Comparison of ENCODE assay signal across 31 cellular contexts in genomic region chr17:4748687-4749086, GRCh38. TPM values are rescaled to one million over a fixed set of nuclear protein-coding genes. Genes with fewer than 3 reads are reported as not detected.
DNase-seq lines count a peak whose midpoint lies in the region; ATAC-seq, FAIRE-seq and TF ChIP-seq lines count a peak whose summit lies in the region.
"Had no signal": no experiment of that assay in that cellular context is flagged by ENCODE, and none has a peak within 500 bp of the region (broad histone marks: within the 10 kb centered on the region; RNA-seq: fewer than 3 reads in every experiment).

No MANE protein-coding gene starts in this region.

- H3K9me3 ChIP-seq in lower lobe of right lung: no peaks in the 10 kb centered on the region
- H3K9me3 ChIP-seq: upper lobe of left lung had no signal

- no peak for TF ChIP-seq CTCF in lower lobe of right lung (IDR thresholded peaks at IDR 0.05)

- no peak for FAIRE-seq in frontal cortex (lab: Jason Lieb, UNC)
- FAIRE-seq: bronchial epithelial cell, HTR-8/SVneo had no signal

- peaks cover 2% of the 10 kb centered on the region for H3K36me3 Mint-ChIP-seq in T-helper 1 cell treated with Interleukin-12 subunit alpha and Interleukin-12 subunit beta and Interleukin-4 antibody, amounts not matched to agents 30 μg/mL and 1 μg/mL, for 36 hours (ENCODE audit: low read depth)
- no peaks in the 10 kb centered on the region for H3K36me3 Mint-ChIP-seq in activated T-helper 17 cell treated with anti-CD3 and anti-CD28 coated beads, Interleukin-2, amount 50 U/mL, for 72 hours (ENCODE audit: low read depth)

- no peak overlapping the region for H3K4me3 ChIP-seq in lower lobe of right lung
- H3K4me3 ChIP-seq: coronary artery, skin epidermis, upper lobe of left lung had no signal

- H3K27ac ChIP-seq in lower lobe of right lung: no peak overlapping the region

- H3K27me3 Mint-ChIP-seq in T-helper 1 cell treated with Interleukin-12 subunit alpha and Interleukin-12 subunit beta and Interleukin-4 antibody, amounts not matched to agents 30 μg/mL and 1 μg/mL, for 36 hours (ENCODE audit: low read depth): peaks cover 35% of the 10 kb centered on the region
- peaks cover 6% of the 10 kb centered on the region for H3K27me3 Mint-ChIP-seq in activated T-helper 17 cell treated with anti-CD3 and anti-CD28 coated beads, Interleukin-2, amount 50 U/mL, for 72 hours

- no peak for ATAC-seq in activated T-helper 17 cell treated with anti-CD3 and anti-CD28 coated beads, Interleukin-2, amount 50 U/mL, for 72 hours (replicated peaks)
- ATAC-seq in lower lobe of right lung (peak; percentile 21 to 39), GM18870 (IDR thresholded peaks at IDR 0.05; ENCODE audit: unreplicated experiment) (no peak)
- no peak for ATAC-seq in stimulated activated naive CD8-positive, alpha-beta T cell treated with anti-CD3 and anti-CD28 coated beads, Interleukin-15, Interleukin-2, amounts not matched to agents 100 U/mL and 50 U/mL, for 24 hours

- H3K36me3 ChIP-seq in lower lobe of right lung: no peaks in the 10 kb centered on the region
- H3K36me3 ChIP-seq: upper lobe of left lung had no signal

- DNase-seq in T-helper 1 cell (no peak), CD1c-positive myeloid dendritic cell (ENCODE audit: extremely low spot score) (peak; percentile 63), lower lobe of right lung (peak; percentile 15), frontal cortex (ENCODE audit: low spot score in 2 of 2) (no peak)
- DNase-seq in stimulated activated naive CD8-positive, alpha-beta T cell treated with anti-CD3 and anti-CD28 coated beads, Interleukin-15, Interleukin-2, amounts not matched to agents 100 U/mL and 50 U/mL, for 24 hours: no peak
- DNase-seq: activated CD8-positive, alpha-beta memory T cell treated with anti-CD3 and anti-CD28 coated beads for 24 hours; activated naive CD4-positive, alpha-beta T cell treated with anti-CD3 and anti-CD28 coated beads for 36 hours; activated T-cell treated with anti-CD3 and anti-CD28 coated beads, Interleukin-2, amount 50 U/mL, for 4 hours; AML-193; COR-L47; DMS79; glutamatergic neuron; kidney glomerular epithelial cell; mesendoderm; NCI-H1092; NCI-H187; NCI-H748 treated with DMSO at 0.1 percent for 48 hours; occipital lobe; upper lobe of left lung had no signal

- H3K4me3 Mint-ChIP-seq in T-helper 1 cell treated with Interleukin-12 subunit alpha and Interleukin-12 subunit beta and Interleukin-4 antibody, amounts not matched to agents 30 μg/mL and 1 μg/mL, for 36 hours: peak overlapping the region; percentile 32
- H3K4me3 Mint-ChIP-seq in activated T-helper 17 cell treated with anti-CD3 and anti-CD28 coated beads, Interleukin-2, amount 50 U/mL, for 72 hours: peak overlapping the region; percentile 63

- H3K4me1 ChIP-seq in lower lobe of right lung: peaks cover 6% of the 10 kb centered on the region

- H3K27me3 ChIP-seq in lower lobe of right lung (ENCODE audit: low read depth): peaks cover 7% of the 10 kb centered on the region
- H3K27me3 ChIP-seq: upper lobe of left lung had no signal

- peaks cover 21% of the 10 kb centered on the region for H3K4me1 Mint-ChIP-seq in T-helper 1 cell treated with Interleukin-12 subunit alpha and Interleukin-12 subunit beta and Interleukin-4 antibody, amounts not matched to agents 30 μg/mL and 1 μg/mL, for 36 hours (ENCODE audit: low read depth)
- peaks cover 6% of the 10 kb centered on the region for H3K4me1 Mint-ChIP-seq in activated T-helper 17 cell treated with anti-CD3 and anti-CD28 coated beads, Interleukin-2, amount 50 U/mL, for 72 hours

- H3K27ac Mint-ChIP-seq in T-helper 1 cell treated with Interleukin-12 subunit alpha and Interleukin-12 subunit beta and Interleukin-4 antibody, amounts not matched to agents 30 μg/mL and 1 μg/mL, for 36 hours: peak overlapping the region; percentile 5
- no peak overlapping the region for H3K27ac Mint-ChIP-seq in activated T-helper 17 cell treated with anti-CD3 and anti-CD28 coated beads, Interleukin-2, amount 50 U/mL, for 72 hours

- intact Hi-C loops in lower lobe of right lung (cut with DNase I): no loop called here

- H3K9me3 Mint-ChIP-seq in T-helper 1 cell treated with Interleukin-12 subunit alpha and Interleukin-12 subunit beta and Interleukin-4 antibody, amounts not matched to agents 30 μg/mL and 1 μg/mL, for 36 hours: no peaks in the 10 kb centered on the region
- no peaks in the 10 kb centered on the region for H3K9me3 Mint-ChIP-seq in activated T-helper 17 cell treated with anti-CD3 and anti-CD28 coated beads, Interleukin-2, amount 50 U/mL, for 72 hours
- H3K9me3 Mint-ChIP-seq: activated naive CD4-positive, alpha-beta T cell treated with anti-CD3 and anti-CD28 coated beads for 36 hours; activated T-cell treated with anti-CD3 and anti-CD28 coated beads, Interleukin-2, amount 50 U/mL, for 4 hours had no signal

RNA-seq across cellular contexts. Expression of gene CXCL16, which starts 9.0 kb away (rescaled TPM):
- 1 to 10 TPM; 2.7 to 6.7 TPM for total RNA-seq in activated T-helper 17 cell treated with anti-CD3 and anti-CD28 coated beads, Interleukin-2, amount 50 U/mL, for 72 hours
- total RNA-seq in lower lobe of right lung (249 TPM), frontal cortex (under 0.01 TPM)
- total RNA-seq: OCI-LY7 had no signal

RNA-seq across cellular contexts. Expression of gene ZMYND15, which starts 9.1 kb away (rescaled TPM):
- total RNA-seq in activated T-helper 17 cell treated with anti-CD3 and anti-CD28 coated beads, Interleukin-2, amount 50 U/mL, for 72 hours: under 1 TPM in 1 of 2 donors, not detected in 1; 0.42 TPM
- total RNA-seq in lower lobe of right lung: 13.3 TPM
- not detected for total RNA-seq in frontal cortex
- total RNA-seq: H4, OCI-LY7 had no signal

RNA-seq across cellular contexts. Expression of gene MED11, which starts 17.5 kb away (rescaled TPM):
- total RNA-seq in activated T-helper 17 cell treated with anti-CD3 and anti-CD28 coated beads, Interleukin-2, amount 50 U/mL, for 72 hours: 10 to 100 TPM; 25.3 to 25.7 TPM
- total RNA-seq in lower lobe of right lung (22.9 TPM), frontal cortex (6.1 TPM)

RNA-seq across cellular contexts. Expression of gene TM4SF5, which starts 23.0 kb away (rescaled TPM):
- not detected for total RNA-seq in activated T-helper 17 cell treated with anti-CD3 and anti-CD28 coated beads, Interleukin-2, amount 50 U/mL, for 72 hours
- not detected for total RNA-seq in lower lobe of right lung
- not detected for total RNA-seq in frontal cortex
- total RNA-seq: A172; activated naive CD4-positive, alpha-beta T cell treated with anti-CD3 and anti-CD28 coated beads for 36 hours; activated T-cell treated with anti-CD3 and anti-CD28 coated beads, Interleukin-2, amount 50 U/mL, for 4 hours; bronchial epithelial cell; H4; myocyte; occipital lobe; OCI-LY7; subcutaneous adipose tissue; upper lobe of left lung had no signal

RNA-seq across cellular contexts. Expression of gene VMO1, which starts 37.5 kb away (rescaled TPM):
- not detected for total RNA-seq in activated T-helper 17 cell treated with anti-CD3 and anti-CD28 coated beads, Interleukin-2, amount 50 U/mL, for 72 hours
- total RNA-seq in lower lobe of right lung: 9.9 TPM
- 1.2 TPM for total RNA-seq in frontal cortex
- total RNA-seq: A172, bronchial epithelial cell, H4, myocyte, OCI-LY7 had no signal

Comparison
In these comparisons a context has a peak if more than half of its experiments do, and no peak if none do; other contexts are left out.
1. DNase-seq: peak in CD1c-positive myeloid dendritic cell (single experiment) and lower lobe of right lung (single experiment); none in T-helper 1 cell (0 of 5), frontal cortex (0 of 2) and stimulated activated naive CD8-positive, alpha-beta T cell treated with anti-CD3 and anti-CD28 coated beads, Interleukin-15, Interleukin-2, amounts not matched to agents 100 U/mL and 50 U/mL, for 24 hours (single experiment).
2. ATAC-seq: peak in lower lobe of right lung (2 of 2); none in activated T-helper 17 cell treated with anti-CD3 and anti-CD28 coated beads, Interleukin-2, amount 50 U/mL, for 72 hours (single experiment), GM18870 (single experiment) and stimulated activated naive CD8-positive, alpha-beta T cell treated with anti-CD3 and anti-CD28 coated beads, Interleukin-15, Interleukin-2, amounts not matched to agents 100 U/mL and 50 U/mL, for 24 hours (single experiment).
3. RNA of gene CXCL16, which starts 9.0 kb away (total RNA-seq): 249 TPM in lower lobe of right lung (single experiment); 2.7 to 6.7 TPM in activated T-helper 17 cell treated with anti-CD3 and anti-CD28 coated beads, Interleukin-2, amount 50 U/mL, for 72 hours and under 0.01 TPM in frontal cortex (single experiment); every median in the first group is over 10 times any median in the second.
4. RNA of gene ZMYND15, which starts 9.1 kb away (total RNA-seq): 13.3 TPM in lower lobe of right lung (single experiment); 0.42 TPM in activated T-helper 17 cell treated with anti-CD3 and anti-CD28 coated beads, Interleukin-2, amount 50 U/mL, for 72 hours and not detected in frontal cortex (single experiment); every median in the first group is over 10 times any median in the second.